Comparison of ENCODE assay signal across 1 cellular context in genomic region chr7:49486974-49487919, GRCh38.
TF ChIP-seq lines count a peak whose summit lies in the region.

No MANE protein-coding gene starts in this region.

TF ChIP-seq in SK-N-SH treated with all-trans-retinoic acid at 6 μM for 48 hours, 23 proteins besides CTCF, POLR2A, EP300 and RAD21:
- TF ChIP-seq CSDC2 (CRISPR knock-in tag; IDR thresholded peaks at IDR 0.05) = no peak
- no peak for TF ChIP-seq GLIS3 (CRISPR knock-in tag; IDR thresholded peaks at IDR 0.05)
- TF ChIP-seq ZNF70 (CRISPR knock-in tag; IDR thresholded peaks at IDR 0.05) = no peak
- TF ChIP-seq SNAI2 (CRISPR knock-in tag; IDR thresholded peaks at IDR 0.05) = no peak
- no peak for TF ChIP-seq ZNF565 (CRISPR knock-in tag; conservative IDR thresholded peaks at IDR 0.05; ENCODE audit: low read depth)
- no peak for TF ChIP-seq ISL1 (CRISPR knock-in tag; IDR thresholded peaks at IDR 0.05)
- no peak for TF ChIP-seq TOX (CRISPR knock-in tag; IDR thresholded peaks at IDR 0.05; ENCODE audit: borderline replicate concordance)
- no peak for TF ChIP-seq PPARA (CRISPR knock-in tag; IDR thresholded peaks at IDR 0.05; ENCODE audit: borderline replicate concordance)
- TF ChIP-seq BACH2 (CRISPR knock-in tag; IDR thresholded peaks at IDR 0.05; ENCODE audit: borderline replicate concordance) = no peak
- TF ChIP-seq TCF4 (CRISPR knock-in tag; IDR thresholded peaks at IDR 0.05; ENCODE audit: borderline replicate concordance) = no peak
- no peak for TF ChIP-seq ZFP30 (CRISPR knock-in tag; IDR thresholded peaks at IDR 0.05)
- no peak for TF ChIP-seq RARB (CRISPR knock-in tag; IDR thresholded peaks at IDR 0.05)
- no peak for TF ChIP-seq ZNF8 (CRISPR knock-in tag; IDR thresholded peaks at IDR 0.05)
- TF ChIP-seq PATZ1 (CRISPR knock-in tag; IDR thresholded peaks at IDR 0.05; ENCODE audit: borderline replicate concordance) = no peak
- TF ChIP-seq POU6F1 (CRISPR knock-in tag; IDR thresholded peaks at IDR 0.05; ENCODE audit: borderline replicate concordance, low read depth) = no peak
- no peak for TF ChIP-seq CREB5 (CRISPR knock-in tag; IDR thresholded peaks at IDR 0.05; ENCODE audit: low read depth)
